ENCODE assay signal across 8 cellular contexts in the genomic region with DNA sequence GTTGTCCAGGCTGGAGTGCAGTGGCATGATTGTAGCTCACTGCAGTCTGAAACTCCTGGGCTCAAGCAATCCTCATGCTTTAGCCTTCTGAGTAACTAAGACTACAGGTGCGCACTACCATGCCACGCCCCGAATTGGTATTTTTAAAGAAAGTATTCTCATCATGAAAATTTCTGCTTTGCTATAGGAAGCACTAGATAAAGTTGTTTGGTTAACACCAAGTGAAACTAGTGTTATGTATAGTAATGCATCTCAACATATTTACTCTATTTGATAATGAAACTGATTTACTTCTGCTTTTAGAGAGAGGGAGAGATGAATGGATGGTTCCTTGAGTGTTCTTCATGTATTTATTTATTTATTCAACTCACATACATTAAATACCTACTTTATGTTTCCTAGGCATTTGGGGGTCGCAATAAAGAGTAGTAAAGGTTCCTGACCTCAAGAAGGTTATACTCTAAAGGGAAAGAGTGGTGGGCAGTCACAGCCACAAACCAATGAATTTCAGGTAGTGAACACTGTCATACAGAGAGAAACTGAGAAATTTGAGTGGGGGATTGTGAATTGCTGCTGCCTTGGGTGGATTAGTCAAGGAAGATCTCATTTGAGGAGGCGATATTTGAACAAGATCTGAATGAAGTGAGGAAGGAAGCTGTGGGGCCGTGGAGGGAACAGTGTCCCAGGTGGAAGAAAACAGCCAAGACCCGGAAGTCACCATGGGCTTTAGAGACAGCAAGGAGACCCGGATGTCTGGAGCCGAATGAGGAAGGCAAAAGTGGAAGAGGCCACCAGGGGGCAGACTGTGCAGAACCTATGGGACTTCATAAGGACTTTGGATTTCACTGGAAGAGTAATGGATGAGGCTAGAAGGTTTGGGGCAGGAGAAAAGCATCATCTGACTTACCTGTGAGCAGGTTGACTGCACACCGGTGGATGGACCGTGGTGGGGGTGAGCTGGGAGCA.
A peak's percentile ranks its signal among the peaks of the same experiment; 100 is the strongest.
DNase-seq lines count a peak whose midpoint lies in the region; ATAC-seq and TF ChIP-seq lines count a peak whose summit lies in the region.

No MANE protein-coding gene starts in this region.

- peak; percentile 46 for DNase-seq in EL
- peak; percentile 15 for DNase-seq in SHP77 treated with DMSO at 0.1 percent for 48 hours (lab: John Stamatoyannopoulos, UW)
- DNase-seq in left lobe of liver (ENCODE audit: low spot score), result peak; percentile 46
- no peak for DNase-seq in type B pancreatic cell (ENCODE audit: extremely low spot score, unreplicated experiment)
- DNase-seq in NCI-H2029 (lab: John Stamatoyannopoulos, UW), result no peak

- ATAC-seq in GM19395 (IDR thresholded peaks at IDR 0.05; ENCODE audit: unreplicated experiment) (peak; percentile 76), HG03442 (IDR thresholded peaks at IDR 0.05; ENCODE audit: unreplicated experiment) (peak; percentile 78), left lobe of liver (peak; percentile 70)

- H3K4me3 Mint-ChIP-seq in brain, result no peak overlapping the region
- peak overlapping the region; percentile 16 for H3K4me3 Mint-ChIP-seq in type B pancreatic cell

- peaks cover 7% of the 10 kb centered on the region for H3K4me1 Mint-ChIP-seq in brain
- peaks cover 17% of the 10 kb centered on the region for H3K4me1 Mint-ChIP-seq in type B pancreatic cell (ENCODE audit: unreplicated experiment)

- H3K27ac Mint-ChIP-seq in brain, result no peak overlapping the region
- H3K27ac Mint-ChIP-seq in type B pancreatic cell, result peak overlapping the region; percentile 54

- H3K9me3 Mint-ChIP-seq in brain (no peaks in the 10 kb centered on the region), type B pancreatic cell (peaks cover 10% of the 10 kb centered on the region)

- peaks cover 6% of the 10 kb centered on the region for H3K27me3 Mint-ChIP-seq in brain
- no peaks in the 10 kb centered on the region for H3K27me3 Mint-ChIP-seq in type B pancreatic cell

- TF ChIP-seq CTCF in brain (conservative IDR thresholded peaks at IDR 0.05), result peak; percentile 29 to 31
- peak; percentile 72 for TF ChIP-seq CTCF in type B pancreatic cell (conservative IDR thresholded peaks at IDR 0.05)

- no peaks in the 10 kb centered on the region for H3K36me3 Mint-ChIP-seq in brain
- H3K36me3 Mint-ChIP-seq in type B pancreatic cell, result peaks cover 22% of the 10 kb centered on the region

Comparison
In these comparisons a context has a peak if more than half of its experiments do, and no peak if none do; other contexts are left out.
1. DNase-seq: peak in EL (single experiment), SHP77 treated with DMSO at 0.1 percent for 48 hours (single experiment) and left lobe of liver (single experiment); none in type B pancreatic cell (single experiment) and NCI-H2029 (single experiment).
2. Peak in every context shown above with its lines, with median percentiles within 50 percentile points of each other: ATAC-seq.